Comparison of ENCODE assay signal across 27 cellular contexts in the genomic region with DNA sequence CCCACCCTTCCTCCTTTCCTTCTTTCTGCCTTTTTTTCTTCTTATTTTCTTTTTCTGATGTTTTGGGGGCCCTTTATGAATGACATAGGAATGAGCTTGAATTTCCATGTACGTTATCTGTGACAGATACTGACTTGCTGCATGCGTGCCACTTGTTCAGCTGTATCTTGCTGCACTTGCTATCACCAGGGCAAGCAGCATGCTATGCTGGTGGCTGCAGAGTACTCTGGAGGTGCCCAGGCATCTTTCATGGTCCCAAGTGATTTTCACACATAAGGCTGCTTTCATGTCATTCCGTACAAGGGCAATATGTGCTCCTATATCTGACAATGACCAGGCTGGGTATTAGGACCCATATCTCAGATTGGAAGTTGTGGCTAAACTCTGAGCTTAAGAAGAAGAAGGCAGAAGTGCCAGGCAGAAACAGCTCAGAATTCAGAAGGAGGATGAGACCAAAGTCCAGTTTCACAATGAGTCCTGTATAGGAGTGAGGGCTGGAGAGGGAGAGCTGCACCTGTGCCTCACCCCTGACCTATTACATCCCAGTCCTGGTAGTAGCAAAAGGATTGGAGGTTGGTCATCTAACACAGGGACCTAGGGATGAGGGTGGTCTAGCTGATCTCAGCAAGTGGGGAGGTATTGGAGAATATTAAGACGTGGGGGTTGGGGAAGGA.
DNase-seq lines count a peak whose midpoint lies in the region; ATAC-seq, FAIRE-seq and TF ChIP-seq lines count a peak whose summit lies in the region.
"Had no signal": no experiment of that assay in that cellular context is flagged by ENCODE, and none has a peak within 500 bp of the region (broad histone marks: within the 10 kb centered on the region; RNA-seq: fewer than 3 reads in every experiment).

No MANE protein-coding gene starts in this region.

- H3K9me3 Mint-ChIP-seq in osteocyte (ENCODE audit: unreplicated experiment) (peaks cover 4% of the 10 kb centered on the region), endodermal cell (no peaks in the 10 kb centered on the region)
- H3K9me3 Mint-ChIP-seq: GM23338, H9 had no signal

- ATAC-seq in GM21619 (IDR thresholded peaks at IDR 0.05; ENCODE audit: unreplicated experiment) (no peak), GM19351 (IDR thresholded peaks at IDR 0.05; ENCODE audit: unreplicated experiment) (no peak)
- ATAC-seq: GM23338, K562, Right ventricle myocardium inferior, SK-N-SH treated with all-trans-retinoic acid at 6 μM for 48 hours had no signal

- H3K36me3 Mint-ChIP-seq in osteocyte (ENCODE audit: unreplicated experiment) (no peaks in the 10 kb centered on the region), endodermal cell (ENCODE audit: low read depth) (no peaks in the 10 kb centered on the region)
- H3K36me3 Mint-ChIP-seq: CD4-positive, CD25-positive, alpha-beta regulatory T cell had no signal

- H3K4me1 Mint-ChIP-seq in osteocyte (ENCODE audit: unreplicated experiment) (peaks cover 7% of the 10 kb centered on the region), endodermal cell (no peaks in the 10 kb centered on the region)

- H3K27ac Mint-ChIP-seq in osteocyte (ENCODE audit: unreplicated experiment): peak overlapping the region; percentile 47
- H3K27ac Mint-ChIP-seq in endodermal cell: no peak overlapping the region
- H3K27ac Mint-ChIP-seq: CD4-positive, CD25-positive, alpha-beta regulatory T cell; GM23338 had no signal

- H3K27me3 ChIP-seq in colonic mucosa (no peaks in the 10 kb centered on the region), endodermal cell (ENCODE audit: control insufficient read depth, insufficient read depth, low read length, poor library complexity, severe bottlenecking) (no peaks in the 10 kb centered on the region)
- H3K27me3 ChIP-seq: BLaER1 had no signal

- DNase-seq in HT-29 (ENCODE audit: low spot score) (peak; percentile 49), colonic mucosa (peak; percentile 48), osteocyte (ENCODE audit: extremely low spot score, unreplicated experiment) (no peak), urothelium cell line (ENCODE audit: low spot score) (no peak), endodermal cell (no peak)
- DNase-seq: CD4-positive, CD25-positive, alpha-beta regulatory T cell; DMS53; H9; Kasumi-1; NCI-H1105 treated with DMSO at 0.1 percent for 48 hours; NCI-H2029; NCI-H446 treated with DMSO at 0.1 percent for 48 hours; NCI-H526; NCI-H82; NK-92 treated with Interleukin-12 subunit alpha and Interleukin-12 subunit beta, amount 100 ng/mL, for 24 hours; PC-9; SJCRH30 had no signal

- H3K4me3 Mint-ChIP-seq in osteocyte (ENCODE audit: unreplicated experiment) (no peak overlapping the region), endodermal cell (no peak overlapping the region)
- H3K4me3 Mint-ChIP-seq: CD4-positive, CD25-positive, alpha-beta regulatory T cell; GM23338; H9 had no signal

- H3K27ac ChIP-seq in colonic mucosa: peak overlapping the region; percentile 49
- H3K27ac ChIP-seq in endodermal cell (ENCODE audit: low read depth, low read length): no peak overlapping the region
- H3K27ac ChIP-seq: BLaER1, PC-9, SJCRH30 had no signal

- TF ChIP-seq CTCF in colonic mucosa (IDR thresholded peaks at IDR 0.05) (no peak), osteocyte (IDR thresholded peaks at IDR 0.05) (no peak), endodermal cell (conservative IDR thresholded peaks at IDR 0.05) (no peak)

- FAIRE-seq in urothelium cell line (lab: Jason Lieb, UNC): peak; percentile 98
- FAIRE-seq: A204.1, D721Med, GM18507, K562 had no signal

- H3K36me3 ChIP-seq in colonic mucosa (no peaks in the 10 kb centered on the region), endodermal cell (ENCODE audit: control insufficient read depth, insufficient read depth, low read length) (no peaks in the 10 kb centered on the region)
- H3K36me3 ChIP-seq: BLaER1, SJCRH30 had no signal

- 87 to 94% methylated on average over 3 to 4 of the region's 4 CpGs for WGBS in endodermal cell (ENCODE audit: insufficient coverage in 1 of 2, insufficient read length in 1 of 2), 2 experiments

- intact Hi-C loops in colonic mucosa (cut with DNase I): no loop called here

- H3K4me1 ChIP-seq in colonic mucosa (peaks cover 5% of the 10 kb centered on the region), endodermal cell (ENCODE audit: control insufficient read depth, insufficient read depth, low read length) (peaks cover 6% of the 10 kb centered on the region)
- H3K4me1 ChIP-seq: BLaER1, SJCRH30 had no signal

- H3K4me3 ChIP-seq in colonic mucosa (no peak overlapping the region), endodermal cell (ENCODE audit: low read length) (no peak overlapping the region)
- H3K4me3 ChIP-seq: BLaER1, GM23338, K562, PC-9, SJCRH30 had no signal

- no peaks in the 10 kb centered on the region for H3K27me3 Mint-ChIP-seq in osteocyte (ENCODE audit: unreplicated experiment)
- H3K27me3 Mint-ChIP-seq in endodermal cell (ENCODE audit: insufficient read depth): no peaks in the 10 kb centered on the region
- H3K27me3 Mint-ChIP-seq: CD4-positive, CD25-positive, alpha-beta regulatory T cell had no signal

- no peaks in the 10 kb centered on the region for H3K9me3 ChIP-seq in colonic mucosa
- H3K9me3 ChIP-seq in endodermal cell (ENCODE audit: control insufficient read depth, low read length): no peaks in the 10 kb centered on the region
- H3K9me3 ChIP-seq: BLaER1, SJCRH30 had no signal

- H3K9ac ChIP-seq in colonic mucosa (ENCODE audit: low read depth in 2 of 2, low read length in 2 of 2): no peak overlapping the region
- H3K9ac ChIP-seq in endodermal cell (ENCODE audit: extremely low read depth, low read length, poor library complexity, severe bottlenecking): no peak overlapping the region
- H3K9ac ChIP-seq: BLaER1 had no signal

Comparison
In these comparisons a context has a peak if more than half of its experiments do, and no peak if none do; other contexts are left out.
1. DNase-seq: peak in HT-29 (single experiment) and colonic mucosa (single experiment); none in osteocyte (single experiment), urothelium cell line (single experiment) and endodermal cell (single experiment).